In the genomic region with DNA sequence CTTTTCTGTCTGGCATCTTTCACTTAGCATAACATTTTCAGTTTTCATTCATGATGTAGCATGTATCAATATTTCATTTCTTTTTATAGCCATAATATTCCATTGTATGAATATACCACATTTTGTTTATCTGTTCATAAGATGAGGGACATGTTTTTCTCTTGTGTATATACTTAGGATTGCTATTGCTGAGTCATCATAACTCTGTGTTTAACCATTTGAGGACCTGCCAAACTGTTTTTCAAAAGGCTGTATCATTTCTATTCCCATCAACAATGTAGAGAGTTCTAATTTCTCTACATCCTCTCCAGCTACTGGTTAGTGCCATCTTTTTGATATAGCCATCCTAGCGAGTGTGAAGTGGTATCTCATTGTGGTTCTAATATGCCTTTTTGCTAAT, we compare ENCODE assay signal across 1 cellular context.
A peak's percentile ranks its signal among the peaks of the same experiment; 100 is the strongest.
TF ChIP-seq lines count a peak whose summit lies in the region.

No MANE protein-coding gene starts in this region.

TF ChIP-seq in K562, 482 proteins besides CTCF, POLR2A, EP300 and RAD21 (continued from another document and continues in another):
- TF ChIP-seq, protein P1, sequence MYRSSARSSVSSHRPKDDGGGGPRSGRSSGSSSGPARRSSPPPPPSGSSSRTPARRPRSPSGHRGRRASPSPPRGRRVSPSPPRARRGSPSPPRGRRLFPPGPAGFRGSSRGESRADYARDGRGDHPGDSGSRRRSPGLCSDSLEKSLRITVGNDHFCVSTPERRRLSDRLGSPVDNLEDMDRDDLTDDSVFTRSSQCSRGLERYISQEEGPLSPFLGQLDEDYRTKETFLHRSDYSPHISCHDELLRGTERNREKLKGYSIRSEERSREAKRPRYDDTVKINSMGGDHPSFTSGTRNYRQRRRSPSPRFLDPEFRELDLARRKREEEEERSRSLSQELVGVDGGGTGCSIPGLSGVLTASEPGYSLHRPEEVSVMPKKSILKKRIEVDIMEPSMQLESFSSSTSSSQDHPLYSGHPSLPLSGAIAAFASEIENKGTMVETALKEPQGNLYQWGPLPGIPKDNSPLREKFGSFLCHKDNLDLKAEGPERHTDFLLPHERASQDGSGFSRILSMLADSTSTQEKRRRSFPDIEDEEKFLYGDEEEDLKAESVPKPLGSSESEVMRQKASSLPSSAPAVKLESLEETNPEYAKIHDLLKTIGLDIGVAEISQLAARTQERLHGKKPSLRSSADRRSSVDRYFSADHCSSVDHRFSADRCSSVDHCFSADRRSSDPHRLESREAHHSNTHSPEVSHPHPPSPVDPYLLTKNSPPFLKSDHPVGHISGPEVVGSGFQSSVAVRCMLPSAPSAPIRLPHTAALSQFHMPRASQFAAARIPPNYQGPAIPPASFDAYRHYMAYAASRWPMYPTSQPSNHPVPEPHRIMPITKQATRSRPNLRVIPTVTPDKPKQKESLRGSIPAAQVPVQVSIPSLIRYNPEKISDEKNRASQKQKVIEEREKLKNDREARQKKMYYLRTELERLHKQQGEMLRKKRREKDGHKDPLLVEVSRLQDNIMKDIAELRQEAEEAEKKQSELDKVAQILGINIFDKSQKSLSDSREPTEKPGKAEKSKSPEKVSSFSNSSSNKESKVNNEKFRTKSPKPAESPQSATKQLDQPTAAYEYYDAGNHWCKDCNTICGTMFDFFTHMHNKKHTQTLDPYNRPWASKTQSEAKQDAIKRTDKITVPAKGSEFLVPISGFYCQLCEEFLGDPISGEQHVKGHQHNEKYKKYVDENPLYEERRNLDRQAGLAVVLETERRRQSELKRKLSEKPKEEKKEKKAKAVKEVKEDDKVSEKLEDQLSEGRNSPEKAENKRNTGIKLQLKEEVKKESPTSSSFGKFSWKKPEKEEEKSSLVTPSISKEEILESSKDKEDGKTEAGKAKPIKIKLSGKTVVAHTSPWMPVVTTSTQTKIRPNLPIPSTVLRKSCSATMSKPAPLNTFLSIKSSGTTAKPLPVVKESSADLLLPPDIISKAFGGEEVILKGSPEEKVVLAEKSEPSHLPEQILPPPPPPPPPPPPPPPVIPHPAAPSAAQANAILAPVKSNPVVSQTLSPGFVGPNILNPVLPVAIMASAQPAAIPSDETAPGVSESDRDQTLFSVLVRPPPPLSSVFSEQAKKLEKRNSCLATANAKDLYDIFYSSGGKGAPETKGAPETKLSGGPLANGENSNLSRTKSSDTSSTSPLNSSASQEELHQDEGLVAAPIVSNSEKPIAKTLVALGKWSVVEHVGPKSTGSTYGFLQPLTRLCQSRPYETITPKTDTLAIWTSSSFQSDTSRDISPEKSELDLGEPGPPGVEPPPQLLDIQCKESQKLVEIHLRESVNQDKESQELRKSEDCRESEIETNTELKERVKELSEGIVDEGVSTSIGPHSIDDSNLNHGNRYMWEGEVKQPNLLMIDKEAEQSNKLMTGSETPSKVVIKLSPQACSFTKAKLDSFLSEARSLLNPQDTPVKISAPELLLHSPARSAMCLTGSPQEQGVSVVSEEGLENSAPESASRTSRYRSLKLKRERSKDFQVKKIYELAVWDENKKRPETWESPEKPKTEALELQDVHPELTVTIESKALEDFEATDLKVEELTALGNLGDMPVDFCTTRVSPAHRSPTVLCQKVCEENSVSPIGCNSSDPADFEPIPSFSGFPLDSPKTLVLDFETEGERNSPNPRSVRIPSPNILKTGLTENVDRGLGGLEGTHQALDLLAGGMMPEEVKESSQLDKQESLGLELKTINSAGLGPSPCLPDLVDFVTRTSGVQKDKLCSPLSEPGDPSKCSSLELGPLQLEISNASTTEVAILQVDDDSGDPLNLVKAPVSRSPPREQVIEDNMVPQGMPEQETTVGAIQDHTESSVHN (IDR thresholded peaks at IDR 0.05; ENCODE audit: borderline replicate concordance in 1 of 2, low read depth in 1 of 2): no peak
- TF ChIP-seq, protein P2, sequence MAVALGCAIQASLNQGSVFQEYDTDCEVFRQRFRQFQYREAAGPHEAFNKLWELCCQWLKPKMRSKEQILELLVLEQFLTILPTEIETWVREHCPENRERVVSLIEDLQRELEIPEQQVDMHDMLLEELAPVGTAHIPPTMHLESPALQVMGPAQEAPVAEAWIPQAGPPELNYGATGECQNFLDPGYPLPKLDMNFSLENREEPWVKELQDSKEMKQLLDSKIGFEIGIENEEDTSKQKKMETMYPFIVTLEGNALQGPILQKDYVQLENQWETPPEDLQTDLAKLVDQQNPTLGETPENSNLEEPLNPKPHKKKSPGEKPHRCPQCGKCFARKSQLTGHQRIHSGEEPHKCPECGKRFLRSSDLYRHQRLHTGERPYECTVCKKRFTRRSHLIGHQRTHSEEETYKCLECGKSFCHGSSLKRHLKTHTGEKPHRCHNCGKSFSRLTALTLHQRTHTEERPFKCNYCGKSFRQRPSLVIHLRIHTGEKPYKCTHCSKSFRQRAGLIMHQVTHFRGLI (CRISPR knock-in tag; IDR thresholded peaks at IDR 0.05): no peak
- TF ChIP-seq, protein P3, sequence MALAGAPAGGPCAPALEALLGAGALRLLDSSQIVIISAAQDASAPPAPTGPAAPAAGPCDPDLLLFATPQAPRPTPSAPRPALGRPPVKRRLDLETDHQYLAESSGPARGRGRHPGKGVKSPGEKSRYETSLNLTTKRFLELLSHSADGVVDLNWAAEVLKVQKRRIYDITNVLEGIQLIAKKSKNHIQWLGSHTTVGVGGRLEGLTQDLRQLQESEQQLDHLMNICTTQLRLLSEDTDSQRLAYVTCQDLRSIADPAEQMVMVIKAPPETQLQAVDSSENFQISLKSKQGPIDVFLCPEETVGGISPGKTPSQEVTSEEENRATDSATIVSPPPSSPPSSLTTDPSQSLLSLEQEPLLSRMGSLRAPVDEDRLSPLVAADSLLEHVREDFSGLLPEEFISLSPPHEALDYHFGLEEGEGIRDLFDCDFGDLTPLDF (CRISPR knock-in tag; IDR thresholded peaks at IDR 0.05): no peak
- no peak for TF ChIP-seq FOXO4 (CRISPR knock-in tag; IDR thresholded peaks at IDR 0.05)
- no peak for TF ChIP-seq TOE1 (IDR thresholded peaks at IDR 0.05; ENCODE audit: borderline replicate concordance)
- TF ChIP-seq TOE1 (CRISPR knock-in tag; IDR thresholded peaks at IDR 0.05; ENCODE audit: borderline replicate concordance, low read depth): no peak
- no peak for TF ChIP-seq HLTF (IDR thresholded peaks at IDR 0.05)
- no peak for TF ChIP-seq ZNF12 (CRISPR knock-in tag; IDR thresholded peaks at IDR 0.05)
- TF ChIP-seq, protein P4, sequence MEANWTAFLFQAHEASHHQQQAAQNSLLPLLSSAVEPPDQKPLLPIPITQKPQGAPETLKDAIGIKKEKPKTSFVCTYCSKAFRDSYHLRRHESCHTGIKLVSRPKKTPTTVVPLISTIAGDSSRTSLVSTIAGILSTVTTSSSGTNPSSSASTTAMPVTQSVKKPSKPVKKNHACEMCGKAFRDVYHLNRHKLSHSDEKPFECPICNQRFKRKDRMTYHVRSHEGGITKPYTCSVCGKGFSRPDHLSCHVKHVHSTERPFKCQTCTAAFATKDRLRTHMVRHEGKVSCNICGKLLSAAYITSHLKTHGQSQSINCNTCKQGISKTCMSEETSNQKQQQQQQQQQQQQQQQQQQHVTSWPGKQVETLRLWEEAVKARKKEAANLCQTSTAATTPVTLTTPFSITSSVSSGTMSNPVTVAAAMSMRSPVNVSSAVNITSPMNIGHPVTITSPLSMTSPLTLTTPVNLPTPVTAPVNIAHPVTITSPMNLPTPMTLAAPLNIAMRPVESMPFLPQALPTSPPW (CRISPR knock-in tag; IDR thresholded peaks at IDR 0.05): no peak
- TF ChIP-seq CSDE1 (IDR thresholded peaks at IDR 0.05): no peak; a peak in 1 of 4 replicates
- TF ChIP-seq ZNF253 (CRISPR knock-in tag; conservative IDR thresholded peaks at IDR 0.05): no peak
- TF ChIP-seq PYGO2 (tag; IDR thresholded peaks at IDR 0.05): no peak
- no peak; the same call in 1 of the 2 replicates for TF ChIP-seq TRIM28 (IDR thresholded peaks at IDR 0.05)
- TF ChIP-seq ARID3B (CRISPR knock-in tag; IDR thresholded peaks at IDR 0.05; ENCODE audit: borderline replicate concordance): no peak
- no peak for TF ChIP-seq GTF2B (IDR thresholded peaks at IDR 0.05; ENCODE audit: extremely low read depth, insufficient read length)
- no peak for TF ChIP-seq GTF3C2 (IDR thresholded peaks at IDR 0.05; ENCODE audit: borderline replicate concordance, extremely low read depth, insufficient read length)
- no peak for TF ChIP-seq MECOM (CRISPR knock-in tag; IDR thresholded peaks at IDR 0.05)
- no peak for TF ChIP-seq ZNF124 (CRISPR knock-in tag; IDR thresholded peaks at IDR 0.05)
- TF ChIP-seq, protein P5, sequence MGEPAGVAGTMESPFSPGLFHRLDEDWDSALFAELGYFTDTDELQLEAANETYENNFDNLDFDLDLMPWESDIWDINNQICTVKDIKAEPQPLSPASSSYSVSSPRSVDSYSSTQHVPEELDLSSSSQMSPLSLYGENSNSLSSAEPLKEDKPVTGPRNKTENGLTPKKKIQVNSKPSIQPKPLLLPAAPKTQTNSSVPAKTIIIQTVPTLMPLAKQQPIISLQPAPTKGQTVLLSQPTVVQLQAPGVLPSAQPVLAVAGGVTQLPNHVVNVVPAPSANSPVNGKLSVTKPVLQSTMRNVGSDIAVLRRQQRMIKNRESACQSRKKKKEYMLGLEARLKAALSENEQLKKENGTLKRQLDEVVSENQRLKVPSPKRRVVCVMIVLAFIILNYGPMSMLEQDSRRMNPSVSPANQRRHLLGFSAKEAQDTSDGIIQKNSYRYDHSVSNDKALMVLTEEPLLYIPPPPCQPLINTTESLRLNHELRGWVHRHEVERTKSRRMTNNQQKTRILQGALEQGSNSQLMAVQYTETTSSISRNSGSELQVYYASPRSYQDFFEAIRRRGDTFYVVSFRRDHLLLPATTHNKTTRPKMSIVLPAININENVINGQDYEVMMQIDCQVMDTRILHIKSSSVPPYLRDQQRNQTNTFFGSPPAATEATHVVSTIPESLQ (CRISPR knock-in tag; IDR thresholded peaks at IDR 0.05): no peak
- no peak for TF ChIP-seq ELF4 (CRISPR knock-in tag; IDR thresholded peaks at IDR 0.05)
- no peak for TF ChIP-seq ZNF695 (CRISPR knock-in tag; IDR thresholded peaks at IDR 0.05)
- no peak for TF ChIP-seq NCOA1 (IDR thresholded peaks at IDR 0.05; ENCODE audit: low read depth)
- no peak for TF ChIP-seq MYNN (IDR thresholded peaks at IDR 0.05)
- TF ChIP-seq MYNN (CRISPR knock-in tag; IDR thresholded peaks at IDR 0.05): no peak
- no peak for TF ChIP-seq ZNF3 (CRISPR knock-in tag; IDR thresholded peaks at IDR 0.05)
- no peak for TF ChIP-seq ZNF699 (CRISPR knock-in tag; IDR thresholded peaks at IDR 0.05; ENCODE audit: insufficient replicate concordance)
- TF ChIP-seq BRF2 (IDR thresholded peaks at IDR 0.05; ENCODE audit: borderline replicate concordance, insufficient read depth, insufficient read length): no peak
- TF ChIP-seq RBM34 (IDR thresholded peaks at IDR 0.05; ENCODE audit: borderline replicate concordance, insufficient read depth, low read length): no peak
- peak; percentile 100 for TF ChIP-seq MAFF (IDR thresholded peaks at IDR 0.05; ENCODE audit: low read length)
- no peak for TF ChIP-seq NR4A1 (CRISPR knock-in tag; IDR thresholded peaks at IDR 0.05)
- TF ChIP-seq NR4A1 (tag; IDR thresholded peaks at IDR 0.05): no peak
- no peak for TF ChIP-seq BCL6 (CRISPR knock-in tag; IDR thresholded peaks at IDR 0.05)
